In genomic region chr2:220228310-220229006, GRCh38 we compare ENCODE assay signal across 11 cellular contexts.
DNase-seq lines count a peak whose midpoint lies in the region; ATAC-seq and TF ChIP-seq lines count a peak whose summit lies in the region.
"Had no signal": no experiment of that assay in that cellular context is flagged by ENCODE, and none has a peak within 500 bp of the region (broad histone marks: within the 10 kb centered on the region; RNA-seq: fewer than 3 reads in every experiment).

No MANE protein-coding gene starts in this region.

- POLR2A ChIA-PET in OCI-LY7 (lab: Charles Lee), result no interaction called here

- no peaks in the 10 kb centered on the region for H3K9me3 ChIP-seq in left lung
- no peaks in the 10 kb centered on the region for H3K9me3 ChIP-seq in OCI-LY7 (ENCODE audit: low read length)
- H3K9me3 ChIP-seq: heart left ventricle had no signal

- BruUV-seq in OCI-LY7 (replicated peaks; lab: Mats Ljungman, UMichigan), result no TSS peak

- no peaks in the 10 kb centered on the region for H4K20me1 ChIP-seq in OCI-LY7 (ENCODE audit: insufficient read depth, low read length)

- no peak overlapping the region for H3K4me3 ChIP-seq in AG09309 (ENCODE audit: control insufficient read depth, low read depth, low read length)
- H3K4me3 ChIP-seq in left lung, result no peak overlapping the region
- H3K4me3 ChIP-seq in OCI-LY7 (ENCODE audit: low read depth, low read length, poor library complexity, severe bottlenecking), result no peak overlapping the region
- H3K4me3 ChIP-seq: heart left ventricle had no signal

- H3K9me2 ChIP-seq in OCI-LY7 (ENCODE audit: insufficient read depth, low read length), result no peaks in the 10 kb centered on the region

- H3K27ac ChIP-seq in left lung (no peak overlapping the region), OCI-LY7 (ENCODE audit: low read depth, low read length, poor library complexity, severe bottlenecking) (no peak overlapping the region)
- H3K27ac ChIP-seq: heart left ventricle had no signal

- H3K36me3 ChIP-seq in left lung (no peaks in the 10 kb centered on the region), OCI-LY7 (ENCODE audit: insufficient read depth, low read length) (no peaks in the 10 kb centered on the region)
- H3K36me3 ChIP-seq: heart left ventricle had no signal

- CTCF ChIA-PET in OCI-LY7 (lab: Charles Lee; ENCODE audit: unreplicated experiment), result no interaction called here

- no peak overlapping the region for H3K4me2 ChIP-seq in OCI-LY7 (ENCODE audit: low read length)

- intact Hi-C loops in left lung (cut with DNase I), result no loop called here
- intact Hi-C loops in OCI-LY7 (cut with micrococcal nuclease; ENCODE audit: unreplicated experiment), result no loop called here

- H3K79me2 ChIP-seq in OCI-LY7 (ENCODE audit: insufficient read depth, low read depth, low read length), result no peaks in the 10 kb centered on the region

- H3K27me3 ChIP-seq in left lung, result no peaks in the 10 kb centered on the region
- H3K27me3 ChIP-seq: heart left ventricle had no signal

- DNase-seq in AG09309 (ENCODE audit: low read depth), result peak; percentile 94
- peak; percentile 53 for DNase-seq in LoVo (ENCODE audit: low spot score)
- DNase-seq in brain pericyte (ENCODE audit: low read depth, low spot score), result peak; percentile 75
- DNase-seq in left lung, result peak in 1 of 2 donors; percentile 43
- DNase-seq in OCI-LY7 (ENCODE audit: low spot score), result no peak
- DNase-seq in Ammon's horn (ENCODE audit: low spot score), result no peak
- no peak for DNase-seq in NK-92 (lab: John Stamatoyannopoulos, UW; ENCODE audit: unreplicated experiment)
- DNase-seq: activated CD4-positive, alpha-beta T cell treated with anti-CD3 and anti-CD28 coated beads, Interleukin-2, amount 10 ng/mL, durations not matched to agents 24 days and 14 days; CD4-positive, alpha-beta T cell; heart left ventricle had no signal

- peak; percentile 89 for ATAC-seq in left lung
- ATAC-seq in GM18502 (IDR thresholded peaks at IDR 0.05; ENCODE audit: poor library complexity, unreplicated experiment), result no peak

- TF ChIP-seq CTCF in AG09309 (IDR thresholded peaks at IDR 0.05; ENCODE audit: control insufficient read depth, insufficient read depth, low read depth, low read length, missing control alignments), result no peak
- TF ChIP-seq CTCF in left lung (IDR thresholded peaks at IDR 0.05), result no peak
- TF ChIP-seq CTCF in OCI-LY7 (conservative IDR thresholded peaks at IDR 0.05; ENCODE audit: low read length), result no peak

- H2AFZ ChIP-seq in OCI-LY7 (ENCODE audit: low read length), result no peak overlapping the region

- H3K4me1 ChIP-seq in left lung (no peaks in the 10 kb centered on the region), OCI-LY7 (ENCODE audit: insufficient read depth, low read length, poor library complexity, severe bottlenecking) (no peaks in the 10 kb centered on the region)
- H3K4me1 ChIP-seq: heart left ventricle had no signal

Comparison
In these comparisons a context has a peak if more than half of its experiments do, and no peak if none do; other contexts are left out.
1. DNase-seq: peak in AG09309 (single experiment), LoVo (single experiment) and brain pericyte (single experiment); none in OCI-LY7 (single experiment), Ammon's horn (single experiment) and NK-92 (single experiment).